Comparison of ENCODE assay signal across 1 cellular context in genomic region chr19:57559008-57559403, GRCh38.
TF ChIP-seq lines count a peak whose summit lies in the region.

No MANE protein-coding gene starts in this region.

TF ChIP-seq in GM12878, 131 proteins besides CTCF, POLR2A, EP300 and RAD21:
- TF ChIP-seq LARP7 (IDR thresholded peaks at IDR 0.05), result no peak
- no peak for TF ChIP-seq HDAC2 (IDR thresholded peaks at IDR 0.05)
- TF ChIP-seq ATF3 (IDR thresholded peaks at IDR 0.05; ENCODE audit: borderline replicate concordance, extremely low read depth, low read depth, low read length), result no peak
- 0 out of 2 replicates have a peak, but pooled peaks have one; percentile 8 for TF ChIP-seq RUNX3 (IDR thresholded peaks at IDR 0.05; ENCODE audit: low read length)
- TF ChIP-seq SPI1 (IDR thresholded peaks at IDR 0.05; ENCODE audit: borderline replicate concordance, insufficient read depth, low read depth, low read length), result no peak
- peak; percentile 19; the same call in 1 of the 2 replicates for TF ChIP-seq PKNOX1 (IDR thresholded peaks at IDR 0.05)
TF ChIP-seq in GM12878: peak in this region for 2.
